Comparison of ENCODE assay signal across 27 cellular contexts in the genomic region with DNA sequence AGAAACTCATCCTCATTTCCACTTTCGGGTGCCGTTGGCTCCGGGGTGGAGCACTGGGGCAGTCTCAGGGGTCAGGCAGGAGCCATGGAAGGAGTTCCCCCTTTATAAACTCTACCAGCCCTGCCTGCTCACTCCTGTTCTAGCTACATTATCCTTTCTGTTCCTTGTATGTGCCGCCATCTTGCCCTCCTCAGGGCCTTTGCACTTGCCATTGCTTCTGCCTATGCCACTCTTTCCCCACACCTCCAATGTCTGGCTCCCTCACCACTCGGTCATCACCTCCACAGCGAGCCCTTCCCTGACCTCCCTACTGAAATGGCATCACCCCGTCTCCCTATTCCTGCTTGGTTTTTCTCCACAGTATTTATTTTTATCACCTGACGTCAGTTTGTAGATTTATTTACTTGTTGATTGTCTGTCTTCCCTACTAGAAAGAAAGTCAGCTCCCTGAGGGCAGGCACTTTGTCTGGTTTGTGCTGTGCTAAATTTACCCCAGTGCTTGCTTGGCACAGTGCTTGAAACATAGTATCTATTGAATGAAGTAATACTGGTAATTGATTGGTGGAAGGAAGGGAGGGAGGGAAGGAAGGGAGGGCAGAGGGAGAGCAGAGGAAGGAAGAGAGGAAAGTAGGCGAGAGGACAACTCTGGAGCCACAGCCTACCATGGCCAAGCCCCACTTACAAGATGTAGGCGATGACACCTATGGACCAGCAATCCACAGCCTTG.
"Had no signal": no experiment of that assay in that cellular context is flagged by ENCODE, and none has a peak within 500 bp of the region (broad histone marks: within the 10 kb centered on the region; RNA-seq: fewer than 3 reads in every experiment).

No MANE protein-coding gene starts in this region.

- H3K27me3 Mint-ChIP-seq: activated CD4-positive, alpha-beta memory T cell treated with anti-CD3 and anti-CD28 coated beads for 36 hours; activated naive CD8-positive, alpha-beta T cell treated with anti-CD3 and anti-CD28 coated beads, Interleukin-2, amount 10 ng/mL, durations not matched to agents 7 days and 5 days; activated T-cell treated with anti-CD3 and anti-CD28 coated beads, Interleukin-2, amount 50 U/mL, for 24 hours; effector memory CD8-positive, alpha-beta T cell had no signal

- H3K9me3 Mint-ChIP-seq: activated CD4-positive, alpha-beta memory T cell treated with anti-CD3 and anti-CD28 coated beads for 36 hours; activated naive CD8-positive, alpha-beta T cell treated with anti-CD3 and anti-CD28 coated beads, Interleukin-2, amount 10 ng/mL, durations not matched to agents 7 days and 5 days; activated T-cell treated with anti-CD3 and anti-CD28 coated beads, Interleukin-2, amount 50 U/mL, for 24 hours; activated T-helper 2 cell treated with anti-CD3 and anti-CD28 coated beads, Interferon-gamma antibody, Interleukin-2, Interleukin-4, amounts not matched to agents 10 μg/mL and 5 μg/mL and 100 μg/mL, durations not matched to agents 14 hours and 24 hours and 36 hours; effector memory CD8-positive, alpha-beta T cell; nephron had no signal

- H3K4me1 ChIP-seq: pancreas, psoas muscle, tibial nerve had no signal

- H3K27ac ChIP-seq: brain microvascular endothelial cell, pancreas, psoas muscle, tibial nerve, VCaP had no signal

- H3K4me2 ChIP-seq: smooth muscle cell had no signal

- ATAC-seq: effector memory CD8-positive, alpha-beta T cell; left cardiac atrium; left ventricle myocardium superior; pancreas; psoas muscle had no signal

- H3K9me3 ChIP-seq: pancreas, psoas muscle, tibial nerve had no signal

- H3K4me3 Mint-ChIP-seq: activated CD4-positive, alpha-beta memory T cell treated with anti-CD3 and anti-CD28 coated beads for 36 hours; activated naive CD8-positive, alpha-beta T cell treated with anti-CD3 and anti-CD28 coated beads, Interleukin-2, amount 10 ng/mL, durations not matched to agents 7 days and 5 days; activated T-cell treated with anti-CD3 and anti-CD28 coated beads, Interleukin-2, amount 50 U/mL, for 24 hours; effector memory CD8-positive, alpha-beta T cell; nephron had no signal

- FAIRE-seq: astrocyte, keratinocyte, pancreas, TTC549 had no signal

- H3K4me3 ChIP-seq: pancreas, psoas muscle, smooth muscle cell, tibial nerve had no signal

- DNase-seq: activated CD4-positive, alpha-beta memory T cell treated with anti-CD3 and anti-CD28 coated beads for 36 hours; activated CD4-positive, alpha-beta T cell treated with anti-CD3 and anti-CD28 coated beads for 48 hours; activated CD8-positive, alpha-beta memory T cell treated with anti-CD3 and anti-CD28 coated beads, Interleukin-2, amount 50 U/mL, for 4 hours; activated naive CD8-positive, alpha-beta T cell treated with anti-CD3 and anti-CD28 coated beads, Interleukin-2, amount 10 ng/mL, durations not matched to agents 7 days and 5 days; activated T-cell treated with anti-CD3 and anti-CD28 coated beads, Interleukin-2, amount 50 U/mL, for 24 hours; amniotic stem cell; brain microvascular endothelial cell; cortex of kidney; effector memory CD8-positive, alpha-beta T cell; foreskin fibroblast; head of caudate nucleus; hippocampal formation; left cardiac atrium; left ventricle myocardium superior; pancreas; psoas muscle; stimulated activated CD4-positive, alpha-beta T cell treated with anti-CD3 and anti-CD28 coated beads, Interleukin-1b, Interleukin-23, amount 100 ng/mL, for 48 hours; stimulated activated naive CD4-positive, alpha-beta T cell treated with Interleukin-2 at 50 U/mL for 16 hours; T-helper 9 cell had no signal

- H3K27ac Mint-ChIP-seq: activated CD4-positive, alpha-beta memory T cell treated with anti-CD3 and anti-CD28 coated beads for 36 hours; activated naive CD8-positive, alpha-beta T cell treated with anti-CD3 and anti-CD28 coated beads, Interleukin-2, amount 10 ng/mL, durations not matched to agents 7 days and 5 days; activated T-cell treated with anti-CD3 and anti-CD28 coated beads, Interleukin-2, amount 50 U/mL, for 24 hours; activated T-helper 2 cell treated with anti-CD3 and anti-CD28 coated beads, Interferon-gamma antibody, Interleukin-2, Interleukin-4, amounts not matched to agents 10 μg/mL and 5 μg/mL and 100 μg/mL, durations not matched to agents 14 hours and 24 hours and 36 hours had no signal

- H3K4me1 Mint-ChIP-seq: nephron had no signal

- H3K27me3 ChIP-seq: brain microvascular endothelial cell, pancreas, tibial nerve had no signal
